Comparison of ENCODE assay signal across 1 cellular context in the genomic region with DNA sequence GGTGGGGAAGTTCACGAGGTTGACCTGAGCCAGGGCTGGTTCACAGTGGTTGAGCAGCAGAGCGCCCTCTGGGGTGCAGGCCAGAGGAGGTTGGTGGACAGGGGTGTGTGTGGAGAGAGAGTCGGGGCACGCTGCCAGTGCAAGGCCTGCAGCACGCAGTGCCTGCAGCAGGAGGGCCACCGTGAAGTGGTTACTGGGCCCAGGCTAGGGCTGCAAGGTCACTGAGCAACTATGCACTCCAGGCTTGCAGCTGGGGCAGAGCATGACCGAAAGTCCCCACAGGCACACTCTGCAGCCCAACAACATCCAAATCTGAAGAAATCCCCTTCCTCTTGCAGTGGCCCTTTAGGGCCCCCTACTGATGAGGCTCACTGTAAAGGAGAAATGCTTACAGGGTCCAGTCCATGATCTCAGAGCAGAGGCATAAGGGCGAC.
TF ChIP-seq lines count a peak whose summit lies in the region.

No MANE protein-coding gene starts in this region.

TF ChIP-seq in H1, 55 proteins besides CTCF, POLR2A, EP300 and RAD21:
- TF ChIP-seq SP1 (IDR thresholded peaks at IDR 0.05; ENCODE audit: low read depth, low read length) (no peak), POU5F1 (IDR thresholded peaks at IDR 0.05; ENCODE audit: low read depth, low read length) (no peak), CEBPB (IDR thresholded peaks at IDR 0.05; ENCODE audit: low read depth, low read length) (no peak), EZH2 (IDR thresholded peaks at IDR 0.05; ENCODE audit: low read depth, low read length, severe bottlenecking) (no peak), BRCA1 (IDR thresholded peaks at IDR 0.05; ENCODE audit: low read depth, low read length) (no peak), TBP (IDR thresholded peaks at IDR 0.05; ENCODE audit: low read depth, low read length) (no peak), MAFK (IDR thresholded peaks at IDR 0.05; ENCODE audit: low read depth, low read length) (no peak), RXRA (IDR thresholded peaks at IDR 0.05; ENCODE audit: insufficient read depth, low read depth, low read length) (no peak), CHD1 (IDR thresholded peaks at IDR 0.05; ENCODE audit: low read depth, low read length) (no peak), SRF (IDR thresholded peaks at IDR 0.05; ENCODE audit: low read depth, low read length) (no peak), BCL11A (IDR thresholded peaks at IDR 0.05; ENCODE audit: low read depth in 2 of 2, low read length in 2 of 2) (no peak), BACH1 (IDR thresholded peaks at IDR 0.05; ENCODE audit: low read length) (no peak), GTF2F1 (IDR thresholded peaks at IDR 0.05; ENCODE audit: borderline replicate concordance, low read depth, low read length) (no peak), SUZ12 (IDR thresholded peaks at IDR 0.05; ENCODE audit: low read length) (no peak)
- TF ChIP-seq, protein P1, sequence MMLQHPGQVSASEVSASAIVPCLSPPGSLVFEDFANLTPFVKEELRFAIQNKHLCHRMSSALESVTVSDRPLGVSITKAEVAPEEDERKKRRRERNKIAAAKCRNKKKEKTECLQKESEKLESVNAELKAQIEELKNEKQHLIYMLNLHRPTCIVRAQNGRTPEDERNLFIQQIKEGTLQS (IDR thresholded peaks at IDR 0.05; ENCODE audit: insufficient read depth, low read depth, low read length): no peak
